1 cellular context compared by ENCODE assay signal in the genomic region with DNA sequence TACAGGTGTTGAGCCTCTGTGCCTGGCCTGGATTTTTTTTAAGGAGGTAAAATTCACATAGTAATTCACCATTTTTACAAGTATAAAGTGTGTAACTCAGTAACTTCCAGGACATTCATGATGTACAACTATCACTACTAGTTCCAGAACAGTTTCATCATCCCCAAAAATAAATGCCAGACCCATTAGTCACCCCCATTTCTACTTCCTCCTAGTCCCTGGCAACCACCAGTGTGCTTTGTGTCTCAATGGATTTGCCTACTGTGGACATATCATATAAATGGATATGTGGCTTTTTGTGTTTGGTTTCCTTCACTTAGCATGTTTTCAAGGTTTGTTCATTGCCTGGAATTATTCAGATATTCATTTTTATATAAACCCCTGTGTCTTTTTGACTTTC.
TF ChIP-seq lines count a peak whose summit lies in the region.

No MANE protein-coding gene starts in this region.

TF ChIP-seq in SK-N-SH, 30 proteins besides CTCF, POLR2A, EP300 and RAD21 (continued from another document):
- TF ChIP-seq YY1 (IDR thresholded peaks at IDR 0.05; ENCODE audit: low read depth) (no peak), ELF1 (IDR thresholded peaks at IDR 0.05) (no peak), NRF1 (IDR thresholded peaks at IDR 0.05; ENCODE audit: low read depth, low read length) (no peak), EZH2phosphoT487 (IDR thresholded peaks at IDR 0.05; ENCODE audit: borderline replicate concordance, low read depth) (no peak)
- TF ChIP-seq, protein P1, sequence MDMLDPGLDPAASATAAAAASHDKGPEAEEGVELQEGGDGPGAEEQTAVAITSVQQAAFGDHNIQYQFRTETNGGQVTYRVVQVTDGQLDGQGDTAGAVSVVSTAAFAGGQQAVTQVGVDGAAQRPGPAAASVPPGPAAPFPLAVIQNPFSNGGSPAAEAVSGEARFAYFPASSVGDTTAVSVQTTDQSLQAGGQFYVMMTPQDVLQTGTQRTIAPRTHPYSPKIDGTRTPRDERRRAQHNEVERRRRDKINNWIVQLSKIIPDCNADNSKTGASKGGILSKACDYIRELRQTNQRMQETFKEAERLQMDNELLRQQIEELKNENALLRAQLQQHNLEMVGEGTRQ (IDR thresholded peaks at IDR 0.05; ENCODE audit: borderline replicate concordance, low read depth, low read length) = no peak
- TF ChIP-seq, protein P2, sequence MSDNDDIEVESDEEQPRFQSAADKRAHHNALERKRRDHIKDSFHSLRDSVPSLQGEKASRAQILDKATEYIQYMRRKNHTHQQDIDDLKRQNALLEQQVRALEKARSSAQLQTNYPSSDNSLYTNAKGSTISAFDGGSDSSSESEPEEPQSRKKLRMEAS (IDR thresholded peaks at IDR 0.05; ENCODE audit: low read depth) = no peak
